ENCODE assay signal across 11 cellular contexts in genomic region chr22:20532256-20532993, GRCh38. TPM values are rescaled to one million over a fixed set of nuclear protein-coding genes. Genes with fewer than 3 reads are reported as not detected.
DNase-seq lines count a peak whose midpoint lies in the region; ATAC-seq and TF ChIP-seq lines count a peak whose summit lies in the region.
"Had no signal": no experiment of that assay in that cellular context is flagged by ENCODE, and none has a peak within 500 bp of the region (broad histone marks: within the 10 kb centered on the region; RNA-seq: fewer than 3 reads in every experiment).

No MANE protein-coding gene starts in this region.

- H3K9me3 ChIP-seq in left ventricle myocardium inferior (replicated peaks): no peaks in the 10 kb centered on the region
- no peaks in the 10 kb centered on the region for H3K9me3 ChIP-seq in aorta (ENCODE audit: control insufficient read depth, low read length)

- H3K36me3 Mint-ChIP-seq in dendritic cell treated with granulocyte-macrophage colony-stimulating factor and Interleukin-4, amounts not matched to agents 40 ng/mL and 50 ng/mL, for 4 days (ENCODE audit: low read depth): peaks cover 70% of the 10 kb centered on the region
- H3K36me3 Mint-ChIP-seq in natural killer cell treated with Interleukin-12 subunit alpha and Interleukin-12 subunit beta and Interleukin-15 and Interleukin-18, amount 100 ng/mL, for 72 hours: peaks cover 7% of the 10 kb centered on the region

- ATAC-seq in Right ventricle myocardium inferior (no peak), aorta (ENCODE audit: low FRiP score) (peak; percentile 2), HG02885 (IDR thresholded peaks at IDR 0.05; ENCODE audit: poor library complexity, unreplicated experiment) (no peak)
- ATAC-seq in natural killer cell treated with Interleukin-12 subunit alpha and Interleukin-12 subunit beta and Interleukin-15 and Interleukin-18, amount 100 ng/mL, for 72 hours: peak in 1 of 2 donors; percentile 26

- no peak for DNase-seq in left ventricle myocardium inferior
- DNase-seq in Right ventricle myocardium inferior (ENCODE audit: missing footprints): no peak
- no peak for DNase-seq in natural killer cell treated with Interleukin-12 subunit alpha and Interleukin-12 subunit beta and Interleukin-15 and Interleukin-18, amount 100 ng/mL, for 72 hours (ENCODE audit: low spot score)
- no peak for DNase-seq in aorta
- DNase-seq in NK-92 (lab: John Stamatoyannopoulos, UW; ENCODE audit: unreplicated experiment): no peak
- DNase-seq in ureter (ENCODE audit: low spot score): no peak
- DNase-seq: COR-L47, NCI-H524 treated with DMSO at 0.1 percent for 48 hours, small intestine had no signal

- TF ChIP-seq CTCF in left ventricle myocardium inferior (IDR thresholded peaks at IDR 0.05; ENCODE audit: borderline replicate concordance): no peak

- intact Hi-C loops in left ventricle myocardium inferior (cut with micrococcal nuclease): no loop called here
- intact Hi-C loops in Right ventricle myocardium inferior (cut with DNase I): no loop called here
- intact Hi-C loops in dendritic cell treated with granulocyte-macrophage colony-stimulating factor and Interleukin-4, amounts not matched to agents 40 ng/mL and 50 ng/mL, for 4 days (cut with micrococcal nuclease): no loop called here
- intact Hi-C loops in aorta (cut with DNase I): no loop called here

- H3K27ac ChIP-seq in left ventricle myocardium inferior (replicated peaks) (peak overlapping the region; percentile 85), aorta (ENCODE audit: low read depth in 1 of 2, low read length in 2 of 2) (peak overlapping the region; percentile 78 to 91)

- H3K4me1 ChIP-seq in left ventricle myocardium inferior: peaks cover 80% of the 10 kb centered on the region
- no peaks in the 10 kb centered on the region for H3K4me1 ChIP-seq in aorta (ENCODE audit: control insufficient read depth in 1 of 2, insufficient read depth in 2 of 2, low read length in 2 of 2)

- no peaks in the 10 kb centered on the region for H3K27me3 Mint-ChIP-seq in dendritic cell treated with granulocyte-macrophage colony-stimulating factor and Interleukin-4, amounts not matched to agents 40 ng/mL and 50 ng/mL, for 4 days
- no peaks in the 10 kb centered on the region for H3K27me3 Mint-ChIP-seq in natural killer cell treated with Interleukin-12 subunit alpha and Interleukin-12 subunit beta and Interleukin-15 and Interleukin-18, amount 100 ng/mL, for 72 hours

- H3K4me3 Mint-ChIP-seq in dendritic cell treated with granulocyte-macrophage colony-stimulating factor and Interleukin-4, amounts not matched to agents 40 ng/mL and 50 ng/mL, for 4 days: no peak overlapping the region
- H3K4me3 Mint-ChIP-seq in natural killer cell treated with Interleukin-12 subunit alpha and Interleukin-12 subunit beta and Interleukin-15 and Interleukin-18, amount 100 ng/mL, for 72 hours: peak overlapping the region; percentile 54

- H3K4me1 Mint-ChIP-seq in dendritic cell treated with granulocyte-macrophage colony-stimulating factor and Interleukin-4, amounts not matched to agents 40 ng/mL and 50 ng/mL, for 4 days (ENCODE audit: low read depth): peaks cover 69% of the 10 kb centered on the region
- peaks cover 48 to 51% of the 10 kb centered on the region in 2 donors for H3K4me1 Mint-ChIP-seq in natural killer cell treated with Interleukin-12 subunit alpha and Interleukin-12 subunit beta and Interleukin-15 and Interleukin-18, amount 100 ng/mL, for 72 hours (ENCODE audit: low read depth in 2 of 2)

- peak overlapping the region; percentile 47 for H3K27ac Mint-ChIP-seq in dendritic cell treated with granulocyte-macrophage colony-stimulating factor and Interleukin-4, amounts not matched to agents 40 ng/mL and 50 ng/mL, for 4 days
- peak overlapping the region; percentile 44 to 84 for H3K27ac Mint-ChIP-seq in natural killer cell treated with Interleukin-12 subunit alpha and Interleukin-12 subunit beta and Interleukin-15 and Interleukin-18, amount 100 ng/mL, for 72 hours

- H3K9me3 Mint-ChIP-seq in dendritic cell treated with granulocyte-macrophage colony-stimulating factor and Interleukin-4, amounts not matched to agents 40 ng/mL and 50 ng/mL, for 4 days: no peaks in the 10 kb centered on the region
- H3K9me3 Mint-ChIP-seq in natural killer cell treated with Interleukin-12 subunit alpha and Interleukin-12 subunit beta and Interleukin-15 and Interleukin-18, amount 100 ng/mL, for 72 hours: no peaks in the 10 kb centered on the region

- H3K27me3 ChIP-seq in left ventricle myocardium inferior (ENCODE audit: low read depth): no peaks in the 10 kb centered on the region
- H3K27me3 ChIP-seq in aorta (ENCODE audit: control insufficient read depth in 1 of 2, insufficient read depth in 2 of 2, low read length in 1 of 2): no peaks in the 10 kb centered on the region

- H3K36me3 ChIP-seq in left ventricle myocardium inferior (peaks cover 20% of the 10 kb centered on the region), aorta (ENCODE audit: control insufficient read depth in 1 of 2, insufficient read depth in 2 of 2, low read length in 1 of 2) (no peaks in the 10 kb centered on the region)

- 78 to 81% methylated on average over 10 of the region's 10 CpGs for WGBS in aorta, 2 donors

- H3K4me3 ChIP-seq in left ventricle myocardium inferior (no peak overlapping the region), aorta (ENCODE audit: low read length in 2 of 2) (no peak overlapping the region)

RNA-seq across cellular contexts. Expression of gene MED15, which starts 25.0 kb away (rescaled TPM):
- total RNA-seq in left ventricle myocardium inferior (40.3 TPM), Right ventricle myocardium inferior (38.1 TPM), aorta (100 to 1,000 TPM in 1 of 2 donors, 10 to 100 TPM in 1; 93.7 to 119 TPM), ureter (119 TPM)
- 100 to 1,000 TPM; 171 to 178 TPM for total RNA-seq in natural killer cell treated with Interleukin-12 subunit alpha and Interleukin-12 subunit beta and Interleukin-15 and Interleukin-18, amount 100 ng/mL, for 72 hours
- 100 to 1,000 TPM in 1 of 2 donors, 10 to 100 TPM in 1; 23.5 to 100 TPM for polyA plus RNA-seq in aorta

RNA-seq across cellular contexts. Expression of gene KLHL22, which starts 36.8 kb away (rescaled TPM):
- total RNA-seq in left ventricle myocardium inferior (16.1 TPM), Right ventricle myocardium inferior (12.4 TPM), aorta (10 to 100 TPM; 19.1 to 29.9 TPM), ureter (26.2 TPM)
- 10 to 100 TPM; 15.9 to 21.0 TPM for total RNA-seq in natural killer cell treated with Interleukin-12 subunit alpha and Interleukin-12 subunit beta and Interleukin-15 and Interleukin-18, amount 100 ng/mL, for 72 hours
- 10 to 100 TPM in 1 of 2 donors, 1 to 10 TPM in 1; 5.3 to 21.7 TPM for polyA plus RNA-seq in aorta
